20 cellular contexts compared by ENCODE assay signal in genomic region chr16:86181526-86181925, GRCh38.
DNase-seq lines count a peak whose midpoint lies in the region; ATAC-seq, FAIRE-seq and TF ChIP-seq lines count a peak whose summit lies in the region.
"Had no signal": no experiment of that assay in that cellular context is flagged by ENCODE, and none has a peak within 500 bp of the region (broad histone marks: within the 10 kb centered on the region; RNA-seq: fewer than 3 reads in every experiment).

No MANE protein-coding gene starts in this region.

- no peaks in the 10 kb centered on the region for H3K36me3 Mint-ChIP-seq in CD8-positive, alpha-beta T cell
- H3K36me3 Mint-ChIP-seq: CD14-positive monocyte; CD8-positive, alpha-beta memory T cell; IgD-negative memory B cell had no signal

- H3K9me3 ChIP-seq in A549 (no peaks in the 10 kb centered on the region), HCT116 (ENCODE audit: control insufficient read depth in 1 of 2, insufficient read depth in 1 of 2, low read depth in 1 of 2, low read length in 2 of 2) (no peaks in the 10 kb centered on the region)
- no peaks in the 10 kb centered on the region for H3K9me3 ChIP-seq in CD8-positive, alpha-beta T cell (ENCODE audit: low read length)
- H3K9me3 ChIP-seq: Caco-2 had no signal

- H4K20me1 ChIP-seq in HCT116 (ENCODE audit: insufficient read depth), result no peaks in the 10 kb centered on the region

- no peak overlapping the region for H3K27ac Mint-ChIP-seq in CD8-positive, alpha-beta T cell
- H3K27ac Mint-ChIP-seq: B cell; CD14-positive monocyte; CD8-positive, alpha-beta memory T cell; H9; HFFc6; IgD-negative memory B cell had no signal

- DNase-seq in A549 (ENCODE audit: low read depth in 1 of 2, low spot score in 1 of 2) (peak in 1 of 2 experiments; percentile 5), HCT116 (ENCODE audit: low read depth, low spot score) (no peak), NB4 (ENCODE audit: low read depth) (peak; percentile 12), hippocampal formation (lab: John Stamatoyannopoulos, UW) (no peak), NCI-H2171 treated with DMSO at 0.1 percent for 48 hours (lab: John Stamatoyannopoulos, UW) (no peak)
- DNase-seq in CD8-positive, alpha-beta T cell, result no peak
- DNase-seq: 8988T; ACHN; CD8-positive, alpha-beta memory T cell; DMS53; GOT3; H9; HFFc6 had no signal

- ATAC-seq in A549, result no peak
- ATAC-seq in HCT116, result peak; percentile 73
- ATAC-seq in esophagus mucosa, result peak; percentile 13
- ATAC-seq in CD8-positive, alpha-beta T cell, result no peak
- ATAC-seq in GM21723 (IDR thresholded peaks at IDR 0.05; ENCODE audit: unreplicated experiment), result no peak

- H3K9me3 Mint-ChIP-seq in CD8-positive, alpha-beta T cell, result no peaks in the 10 kb centered on the region
- H3K9me3 Mint-ChIP-seq: CD14-positive monocyte; CD8-positive, alpha-beta memory T cell; HFFc6; IgD-negative memory B cell had no signal

- H3K4me1 ChIP-seq in A549 (no peaks in the 10 kb centered on the region), HCT116 (ENCODE audit: control insufficient read depth in 1 of 2, insufficient read depth in 2 of 2, low read length in 2 of 2) (no peaks in the 10 kb centered on the region)
- no peaks in the 10 kb centered on the region for H3K4me1 ChIP-seq in CD8-positive, alpha-beta T cell (ENCODE audit: insufficient read depth, low read length)
- H3K4me1 ChIP-seq: Caco-2 had no signal

- H3K4me3 Mint-ChIP-seq in CD8-positive, alpha-beta T cell, result no peak overlapping the region
- H3K4me3 Mint-ChIP-seq: B cell; CD14-positive monocyte; CD8-positive, alpha-beta memory T cell; H9; HFFc6; IgD-negative memory B cell had no signal

- TF ChIP-seq CTCF in A549 (IDR thresholded peaks at IDR 0.05) (no peak), HCT116 (IDR thresholded peaks at IDR 0.05 in 2 of 3, conservative IDR thresholded peaks at IDR 0.05 in 1 of 3; ENCODE audit: borderline replicate concordance in 1 of 3, insufficient read depth in 1 of 3, low read depth in 2 of 3, low read length in 2 of 3) (no peak), NB4 (IDR thresholded peaks at IDR 0.05; ENCODE audit: low read depth, low read length) (no peak)
- no peak for TF ChIP-seq CTCF in CD8-positive, alpha-beta T cell (IDR thresholded peaks at IDR 0.05)

- H3K27me3 ChIP-seq in HCT116 (ENCODE audit: insufficient read depth, low read length), result peaks cover 74% of the 10 kb centered on the region
- H3K27me3 ChIP-seq in CD8-positive, alpha-beta T cell (ENCODE audit: insufficient read depth, low read length), result no peaks in the 10 kb centered on the region

- no peak overlapping the region for H2AFZ ChIP-seq in HCT116 (ENCODE audit: low read depth, low read length, poor library complexity, severe bottlenecking)

- POLR2A ChIA-PET in A549 (lab: Yijun Ruan, JAX), result no interaction called here
- POLR2A ChIA-PET in HCT116 (lab: Charles Lee), result no interaction called here
- POLR2A ChIA-PET in CD8-positive, alpha-beta T cell (lab: Charles Lee), result no interaction called here

- RAD21 ChIA-PET in HCT116 (lab: Charles Lee; ENCODE audit: low non-redundant PET in 1 of 2, low total read pairs in 2 of 2, uncharacterized antibody in 2 of 2, unreplicated experiment in 2 of 2), result no interaction called here

- no TSS peak for BruUV-seq in HCT116 (replicated peaks; lab: Mats Ljungman, UMichigan)

- H3K9me2 ChIP-seq in HCT116 (ENCODE audit: insufficient read depth), result no peaks in the 10 kb centered on the region

- H3K36me3 ChIP-seq in HCT116 (ENCODE audit: control insufficient read depth in 1 of 2, insufficient read depth in 2 of 2, low read length in 2 of 2), result no peaks in the 10 kb centered on the region
- H3K36me3 ChIP-seq in CD8-positive, alpha-beta T cell (ENCODE audit: insufficient read depth, low read length), result no peaks in the 10 kb centered on the region

- H3K79me2 ChIP-seq in HCT116 (ENCODE audit: insufficient read depth, low read length), result no peaks in the 10 kb centered on the region

- no peak for TF ChIP-seq POLR2A in A549 (IDR thresholded peaks at IDR 0.05; ENCODE audit: low read length)
- no peak for TF ChIP-seq POLR2A in HCT116 (IDR thresholded peaks at IDR 0.05; ENCODE audit: borderline replicate concordance, extremely low read depth, insufficient read depth, insufficient read length)
- TF ChIP-seq POLR2A in NB4 (IDR thresholded peaks at IDR 0.05; ENCODE audit: extremely low read depth, insufficient read length), result no peak

- H3K27me3 Mint-ChIP-seq in CD8-positive, alpha-beta T cell (ENCODE audit: low read depth), result no peaks in the 10 kb centered on the region

- H3K9ac ChIP-seq in HCT116 (ENCODE audit: low read length), result no peak overlapping the region

- no peak overlapping the region for H3K27ac ChIP-seq in A549
- H3K27ac ChIP-seq in HCT116 (ENCODE audit: low read depth, low read length), result no peak overlapping the region
- no peak overlapping the region for H3K27ac ChIP-seq in CD8-positive, alpha-beta T cell (ENCODE audit: low read depth, low read length)

- H3K4me2 ChIP-seq in A549 (no peak overlapping the region), HCT116 (ENCODE audit: low read length) (no peak overlapping the region)

- no peak for TF ChIP-seq RAD21 in A549 (conservative IDR thresholded peaks at IDR 0.05 in 1 of 2, IDR thresholded peaks at IDR 0.05 in 1 of 2)
- no peak for TF ChIP-seq RAD21 in HCT116 (IDR thresholded peaks at IDR 0.05; ENCODE audit: low read depth)

- no peak overlapping the region for H3K4me3 ChIP-seq in A549
- no peak overlapping the region for H3K4me3 ChIP-seq in HCT116 (replicated peaks in 1 of 2; ENCODE audit: low read depth in 1 of 2, low read length in 2 of 2)
- H3K4me3 ChIP-seq in NB4 (ENCODE audit: low read depth, low read length), result no peak overlapping the region
- H3K4me3 ChIP-seq in CD8-positive, alpha-beta T cell (ENCODE audit: low read depth, low read length), result no peak overlapping the region

- WGBS in A549 (ENCODE audit: missing lambda C conversion rate), result 52% methylated on average over 14 of the region's 15 CpGs

- FAIRE-seq in A549 (lab: Jason Lieb, UNC), result no peak
- FAIRE-seq: GM12891 had no signal

- TF ChIP-seq EP300 in A549 (IDR thresholded peaks at IDR 0.05), result no peak

- CTCF ChIA-PET in A549 (lab: Yijun Ruan, JAX), result no interaction called here
- CTCF ChIA-PET in HCT116 (lab: Charles Lee), result no interaction called here
- CTCF ChIA-PET in CD8-positive, alpha-beta T cell (lab: Charles Lee), result no interaction called here

- no peaks in the 10 kb centered on the region for H3K4me1 Mint-ChIP-seq in CD8-positive, alpha-beta T cell (ENCODE audit: low read depth)
- H3K4me1 Mint-ChIP-seq: B cell; CD14-positive monocyte; CD8-positive, alpha-beta memory T cell; H9; IgD-negative memory B cell had no signal

- intact Hi-C loops in HCT116 (cut with micrococcal nuclease), result no loop called here
- intact Hi-C loops in CD8-positive, alpha-beta T cell (cut with DNase I, micrococcal nuclease), result no loop called here

TF ChIP-seq in A549, 52 proteins besides CTCF, POLR2A, EP300 and RAD21:
- no peak for TF ChIP-seq ELK1 (IDR thresholded peaks at IDR 0.05; ENCODE audit: low read depth, low read length)
- TF ChIP-seq BHLHE40 (IDR thresholded peaks at IDR 0.05; ENCODE audit: low read depth, low read length), result no peak
- TF ChIP-seq USF2 (IDR thresholded peaks at IDR 0.05), result peak; percentile 69

TF ChIP-seq in HCT116, 20 proteins besides CTCF, POLR2A, EP300 and RAD21:
- TF ChIP-seq FOSL1 (IDR thresholded peaks at IDR 0.05; ENCODE audit: low read depth) (no peak), SIN3A (IDR thresholded peaks at IDR 0.05; ENCODE audit: low read depth) (no peak), CBX3 (IDR thresholded peaks at IDR 0.05; ENCODE audit: low read depth) (no peak), TCF7L2 (IDR thresholded peaks at IDR 0.05; ENCODE audit: borderline replicate concordance, extremely low read depth, insufficient read depth, insufficient read length) (no peak), JUND (IDR thresholded peaks at IDR 0.05) (no peak), SP1 (IDR thresholded peaks at IDR 0.05; ENCODE audit: low read depth) (no peak), CEBPB (IDR thresholded peaks at IDR 0.05; ENCODE audit: low read depth) (no peak), EGR1 (IDR thresholded peaks at IDR 0.05; ENCODE audit: low read depth) (no peak), YY1 (IDR thresholded peaks at IDR 0.05; ENCODE audit: extremely low read depth, insufficient replicate concordance, low read depth, low read length) (no peak), POLR2AphosphoS5 (IDR thresholded peaks at IDR 0.05; ENCODE audit: low read depth, low read length) (no peak)

Comparison
In these comparisons a context has a peak if more than half of its experiments do, and no peak if none do; other contexts are left out.
1. ATAC-seq: peak in HCT116 (single experiment) and esophagus mucosa (single experiment); none in A549 (0 of 2), CD8-positive, alpha-beta T cell (single experiment) and GM21723 (single experiment).